12 cellular contexts compared by ENCODE assay signal in genomic region chr4:90318208-90318607, GRCh38.
DNase-seq lines count a peak whose midpoint lies in the region; TF ChIP-seq lines count a peak whose summit lies in the region.
"Had no signal": no experiment of that assay in that cellular context is flagged by ENCODE, and none has a peak within 500 bp of the region (broad histone marks: within the 10 kb centered on the region; RNA-seq: fewer than 3 reads in every experiment).

No MANE protein-coding gene starts in this region.

- H3K4me1 Mint-ChIP-seq in activated T-helper 1 cell treated with anti-CD3 and anti-CD28 coated beads, Interleukin-12 subunit alpha, Interleukin-12 subunit beta, Interleukin-2, Interleukin-4 antibody, amounts not matched to agents 30 ng/mL and 10 ng/mL and 1 ng/mL, durations not matched to agents 14 hours and 24 hours and 36 hours (ENCODE audit: low read depth) = no peaks in the 10 kb centered on the region
- H3K4me1 Mint-ChIP-seq: activated B cell treated with CpG ODN at 0.5 μM for 24 hours had no signal

- no peak overlapping the region for H3K18ac ChIP-seq in neuronal stem cell (ENCODE audit: low read length)

- no peak overlapping the region for H3K23ac ChIP-seq in neuronal stem cell (ENCODE audit: low read depth, low read length, poor library complexity)

- H3K27ac ChIP-seq in neuronal stem cell (replicated peaks; ENCODE audit: low read length) = no peak overlapping the region
- H3K27ac ChIP-seq in dorsolateral prefrontal cortex = no peak overlapping the region
- H3K27ac ChIP-seq: parathyroid adenoma had no signal

- no peak overlapping the region for H3K4me3 Mint-ChIP-seq in activated T-helper 1 cell treated with anti-CD3 and anti-CD28 coated beads, Interleukin-12 subunit alpha, Interleukin-12 subunit beta, Interleukin-2, Interleukin-4 antibody, amounts not matched to agents 30 ng/mL and 10 ng/mL and 1 ng/mL, durations not matched to agents 14 hours and 24 hours and 36 hours
- H3K4me3 Mint-ChIP-seq: activated B cell treated with CpG ODN at 0.5 μM for 24 hours had no signal

- no peak overlapping the region for H4K8ac ChIP-seq in neuronal stem cell (ENCODE audit: low read depth, low read length)

- H3K4me3 ChIP-seq in neuronal stem cell (ENCODE audit: low read length in 2 of 2) (no peak overlapping the region), dorsolateral prefrontal cortex (no peak overlapping the region)
- H3K4me3 ChIP-seq: tibial nerve had no signal

- no peak overlapping the region for H3K9ac ChIP-seq in neuronal stem cell (ENCODE audit: low read depth, low read length, poor library complexity)
- H3K9ac ChIP-seq: parathyroid adenoma had no signal

- no peak overlapping the region for H3K14ac ChIP-seq in neuronal stem cell (ENCODE audit: low read length)

- H3K36me3 Mint-ChIP-seq in activated T-helper 1 cell treated with anti-CD3 and anti-CD28 coated beads, Interleukin-12 subunit alpha, Interleukin-12 subunit beta, Interleukin-2, Interleukin-4 antibody, amounts not matched to agents 30 ng/mL and 10 ng/mL and 1 ng/mL, durations not matched to agents 14 hours and 24 hours and 36 hours (ENCODE audit: low read depth) = no peaks in the 10 kb centered on the region

- peaks cover 0 to 2% of the 10 kb centered on the region in 2 donors for H3K9me3 ChIP-seq in neuronal stem cell (replicated peaks in 1 of 2; ENCODE audit: control insufficient read depth in 2 of 2, insufficient read depth in 1 of 2, low read depth in 1 of 2, low read length in 2 of 2)

- H2BK5ac ChIP-seq in neuronal stem cell (ENCODE audit: low read length) = no peak overlapping the region

- H3K4ac ChIP-seq in neuronal stem cell (ENCODE audit: low read length) = no peak overlapping the region

- H3K4me2 ChIP-seq in neuronal stem cell (ENCODE audit: insufficient read depth, low read length, poor library complexity, severe bottlenecking) = no peak overlapping the region

- no peak for TF ChIP-seq CTCF in dorsolateral prefrontal cortex (IDR thresholded peaks at IDR 0.05 in 54 of 56, conservative IDR thresholded peaks at IDR 0.05 in 2 of 56; ENCODE audit: low read depth in 1 of 56, partially characterized antibody in 56 of 56)

- no peak overlapping the region for H3K27ac Mint-ChIP-seq in activated T-helper 1 cell treated with anti-CD3 and anti-CD28 coated beads, Interleukin-12 subunit alpha, Interleukin-12 subunit beta, Interleukin-2, Interleukin-4 antibody, amounts not matched to agents 30 ng/mL and 10 ng/mL and 1 ng/mL, durations not matched to agents 14 hours and 24 hours and 36 hours
- H3K27ac Mint-ChIP-seq: activated B cell treated with CpG ODN at 0.5 μM for 24 hours had no signal

- no peaks in the 10 kb centered on the region for H3K36me3 ChIP-seq in neuronal stem cell (replicated peaks in 1 of 2; ENCODE audit: control insufficient read depth in 2 of 2, insufficient read depth in 2 of 2, low read length in 2 of 2)
- H3K36me3 ChIP-seq: tibial nerve had no signal

- no peak overlapping the region for H2AK5ac ChIP-seq in neuronal stem cell (ENCODE audit: low read depth, low read length)

- intact Hi-C loops in dorsolateral prefrontal cortex (cut with DNase I) = no loop called here
- intact Hi-C loops in activated T-helper 1 cell treated with anti-CD3 and anti-CD28 coated beads, Interleukin-12 subunit alpha, Interleukin-12 subunit beta, Interleukin-2, Interleukin-4 antibody, amounts not matched to agents 30 ng/mL and 10 ng/mL and 1 ng/mL, durations not matched to agents 14 hours and 24 hours and 36 hours (cut with micrococcal nuclease) = no loop called here

- no peak overlapping the region for H2BK120ac ChIP-seq in neuronal stem cell (ENCODE audit: low read depth, low read length)

- no peak overlapping the region for H2BK15ac ChIP-seq in neuronal stem cell (ENCODE audit: low read length)

- H2BK12ac ChIP-seq in neuronal stem cell (ENCODE audit: low read length) = no peak overlapping the region

- H2AFZ ChIP-seq in neuronal stem cell (ENCODE audit: low read length) = peak overlapping the region; percentile 1
- H2AFZ ChIP-seq: parathyroid adenoma had no signal

- H3K79me1 ChIP-seq in neuronal stem cell (ENCODE audit: low read depth, low read length) = no peaks in the 10 kb centered on the region

- no CpG with 5 or more reads among the region's 2 CpGs for WGBS in neuronal stem cell (ENCODE audit: extremely low coverage in 2 of 2, insufficient read length in 2 of 2, insufficient replicate concordance in 1 of 2), 2 donors

- H4K91ac ChIP-seq in neuronal stem cell (ENCODE audit: low read depth, low read length, poor library complexity) = no peak overlapping the region

- H3K27me3 ChIP-seq in neuronal stem cell (ENCODE audit: control insufficient read depth in 3 of 3, insufficient read depth in 3 of 3, low read depth in 1 of 3, low read length in 3 of 3) (no peaks in the 10 kb centered on the region), dorsolateral prefrontal cortex (no peaks in the 10 kb centered on the region)
- H3K27me3 ChIP-seq: tibial nerve had no signal

- H3K4me1 ChIP-seq in neuronal stem cell (ENCODE audit: control insufficient read depth in 2 of 2, insufficient read depth in 1 of 2, low read depth in 1 of 2, low read length in 2 of 2) = peaks cover 0 to 8% of the 10 kb centered on the region in 2 donors
- H3K4me1 ChIP-seq: parathyroid adenoma had no signal

- H3K9me3 Mint-ChIP-seq in activated T-helper 1 cell treated with anti-CD3 and anti-CD28 coated beads, Interleukin-12 subunit alpha, Interleukin-12 subunit beta, Interleukin-2, Interleukin-4 antibody, amounts not matched to agents 30 ng/mL and 10 ng/mL and 1 ng/mL, durations not matched to agents 14 hours and 24 hours and 36 hours = no peaks in the 10 kb centered on the region
- H3K9me3 Mint-ChIP-seq: activated B cell treated with CpG ODN at 0.5 μM for 24 hours had no signal

- peaks cover 3% of the 10 kb centered on the region for H3K27me3 Mint-ChIP-seq in activated T-helper 1 cell treated with anti-CD3 and anti-CD28 coated beads, Interleukin-12 subunit alpha, Interleukin-12 subunit beta, Interleukin-2, Interleukin-4 antibody, amounts not matched to agents 30 ng/mL and 10 ng/mL and 1 ng/mL, durations not matched to agents 14 hours and 24 hours and 36 hours (ENCODE audit: insufficient read depth)
- H3K27me3 Mint-ChIP-seq: activated B cell treated with CpG ODN at 0.5 μM for 24 hours had no signal

- peak; percentile 22 for DNase-seq in AG20443 (ENCODE audit: low spot score)
- peak; percentile 58 for DNase-seq in NCI-H226
- peak; percentile 57 to 59 for DNase-seq in dermis microvascular lymphatic vessel endothelial cell (ENCODE audit: low read depth in 2 of 2)
- no peak for DNase-seq in neuronal stem cell (ENCODE audit: low spot score)
- no peak for DNase-seq in dorsolateral prefrontal cortex
- DNase-seq in stimulated activated naive CD4-positive, alpha-beta T cell treated with Interleukin-2 at 50 U/mL for 16 hours (lab: John Stamatoyannopoulos, UW) = no peak
- no peak for DNase-seq in activated T-helper 1 cell treated with anti-CD3 and anti-CD28 coated beads, Interleukin-12 subunit alpha, Interleukin-12 subunit beta, Interleukin-2, Interleukin-4 antibody, amounts not matched to agents 30 ng/mL and 10 ng/mL and 1 ng/mL, durations not matched to agents 14 hours and 24 hours and 36 hours (ENCODE audit: low spot score)
- no peak for DNase-seq in NCI-H446 treated with DMSO at 0.1 percent for 48 hours (lab: John Stamatoyannopoulos, UW)
- DNase-seq: activated B cell treated with CpG ODN at 0.5 μM for 24 hours, NCI-H1694 had no signal

Comparison
In these comparisons a context has a peak if more than half of its experiments do, and no peak if none do; other contexts are left out.
1. DNase-seq: peak in AG20443 (single experiment), NCI-H226 (single experiment) and dermis microvascular lymphatic vessel endothelial cell (2 of 2); none in neuronal stem cell (single experiment), dorsolateral prefrontal cortex (0 of 10), stimulated activated naive CD4-positive, alpha-beta T cell treated with Interleukin-2 at 50 U/mL for 16 hours (single experiment), activated T-helper 1 cell treated with anti-CD3 and anti-CD28 coated beads, Interleukin-12 subunit alpha, Interleukin-12 subunit beta, Interleukin-2, Interleukin-4 antibody, amounts not matched to agents 30 ng/mL and 10 ng/mL and 1 ng/mL, durations not matched to agents 14 hours and 24 hours and 36 hours (single experiment) and NCI-H446 treated with DMSO at 0.1 percent for 48 hours (single experiment).